Comparison of ENCODE assay signal across 8 cellular contexts in genomic region chr5:143405063-143405746, GRCh38. TPM values are rescaled to one million over a fixed set of nuclear protein-coding genes. Genes with fewer than 3 reads are reported as not detected.
DNase-seq lines count a peak whose midpoint lies in the region; ATAC-seq, FAIRE-seq and TF ChIP-seq lines count a peak whose summit lies in the region.

No MANE protein-coding gene starts in this region.

- peaks cover 3 to 18% (median 13%) of the 10 kb centered on the region in 4 donors for H3K4me1 ChIP-seq in stomach

- in situ Hi-C loops in KBM-7 (cut with MboI; ENCODE audit: low pct_unique_long_range_greater_than_20kb, low sequenced_read_pairs) = no loop called here

- ATAC-seq in GM21528 (IDR thresholded peaks at IDR 0.05; ENCODE audit: low FRiP score, unreplicated experiment) = peak; percentile 32

- peaks cover 0 to 1% (median 0%) of the 10 kb centered on the region in 4 donors for H3K36me3 ChIP-seq in stomach

- DNase-seq in D721Med (ENCODE audit: insufficient read length, low spot score) (peak; percentile 18), KBM-7 (peak; percentile 91), RPMI8226 (peak; percentile 93), fibroblast of villous mesenchyme (ENCODE audit: low read depth) (peak; percentile 70), neural crest cell (ENCODE audit: low read depth, low spot score) (peak; percentile 88), stomach (peak; percentile 84)
- DNase-seq in activated effector memory CD4-positive, alpha-beta T cell treated with Interleukin-2 at 50 U/mL for 16 hours = peak; percentile 84

- TF ChIP-seq CTCF in D721Med (IDR thresholded peaks at IDR 0.05; ENCODE audit: insufficient read depth, missing control alignments) (no peak), fibroblast of villous mesenchyme (IDR thresholded peaks at IDR 0.05; ENCODE audit: insufficient read depth, low read depth, low read length) (no peak), neural crest cell (conservative IDR thresholded peaks at IDR 0.05) (no peak), stomach (IDR thresholded peaks at IDR 0.05) (peak in 1 of 7 experiments; percentile 20)

- H3K27ac Mint-ChIP-seq in neural crest cell (ENCODE audit: unreplicated experiment) = peak overlapping the region; percentile 99

- peaks cover 4% of the 10 kb centered on the region for H3K9me3 Mint-ChIP-seq in neural crest cell

- intact Hi-C loops in stomach (cut with DNase I; ENCODE audit: low total_unique reads) = loop anchor here (10.0 kb wide), 1 partner anchor 390 kb away; no protein-coding TSS in a partner anchor

- H3K36me3 Mint-ChIP-seq in neural crest cell (ENCODE audit: low read depth) = no peaks in the 10 kb centered on the region

- no peak for TF ChIP-seq POLR2A in stomach (IDR thresholded peaks at IDR 0.05)

- H3K4me3 Mint-ChIP-seq in neural crest cell = peak overlapping the region; percentile 95

- no peaks in the 10 kb centered on the region for H3K27me3 ChIP-seq in stomach

- no peak for TF ChIP-seq EP300 in stomach (IDR thresholded peaks at IDR 0.05)

- H3K9me3 ChIP-seq in stomach = no peaks in the 10 kb centered on the region

- H3K4me1 Mint-ChIP-seq in neural crest cell = peaks cover 28% of the 10 kb centered on the region

- 0 to 2% (median 0%) methylated on average over 18 to 51 of the region's 51 CpGs for WGBS in stomach, 5 donors

- peak overlapping the region; percentile 92 to 100 (median 99) for H3K27ac ChIP-seq in stomach

- FAIRE-seq in D721Med (lab: Jason Lieb, UNC) = no peak

- H3K27me3 Mint-ChIP-seq in neural crest cell (ENCODE audit: low read depth) = peaks cover 47% of the 10 kb centered on the region

- H3K4me3 ChIP-seq in fibroblast of villous mesenchyme (ENCODE audit: low read depth, low read length) = peak overlapping the region; percentile 94
- peak overlapping the region; percentile 68 to 92 (median 78) for H3K4me3 ChIP-seq in stomach

RNA-seq across cellular contexts. Expression of gene NR3C1, which starts 1.7 kb away (rescaled TPM):
- 44.8 and 55.7 TPM in 2 replicates for total RNA-seq in fibroblast of villous mesenchyme
- total RNA-seq in neural crest cell = 1.3 and 1.8 TPM in 2 replicates
- total RNA-seq in stomach = 10 to 100 TPM in 4 of 5 donors, 1 to 10 TPM in 1; 6.4 to 82.8 (median 52.6) TPM
- polyA plus RNA-seq in stomach = 10 to 100 TPM; 11.5 to 18.6 (median 12.9) TPM

Comparison
In these comparisons a context has a peak if more than half of its experiments do, and no peak if none do; other contexts are left out.
1. Peak in every context shown above with its lines: DNase-seq, ATAC-seq, H3K4me3 ChIP-seq and H3K27ac ChIP-seq.
2. DNase-seq: peak in every context shown above with its lines; median percentile 93 in RPMI8226; 91 in KBM-7; 88 in neural crest cell; 84 in activated effector memory CD4-positive, alpha-beta T cell treated with Interleukin-2 at 50 U/mL for 16 hours; 84 in stomach; 70 in fibroblast of villous mesenchyme; 18 in D721Med.